Comparison of ENCODE assay signal across 21 cellular contexts in genomic region chr13:38636756-38637155, GRCh38. TPM values are rescaled to one million over a fixed set of nuclear protein-coding genes. Genes with fewer than 3 reads are reported as not detected.
DNase-seq lines count a peak whose midpoint lies in the region; ATAC-seq and TF ChIP-seq lines count a peak whose summit lies in the region.
"Had no signal": no experiment of that assay in that cellular context is flagged by ENCODE, and none has a peak within 500 bp of the region (broad histone marks: within the 10 kb centered on the region; RNA-seq: fewer than 3 reads in every experiment).

No MANE protein-coding gene starts in this region.

- peak overlapping the region; percentile 87 for H3K27ac Mint-ChIP-seq in progenitor cell of endocrine pancreas
- no peak overlapping the region for H3K27ac Mint-ChIP-seq in natural killer cell treated with Interleukin-12 subunit alpha and Interleukin-12 subunit beta and Interleukin-15 and Interleukin-18, amount 100 ng/mL, for 72 hours
- H3K27ac Mint-ChIP-seq: activated CD8-positive, alpha-beta T cell treated with anti-CD3 and anti-CD28 coated beads for 36 hours; activated naive CD8-positive, alpha-beta T cell treated with anti-CD3 and anti-CD28 coated beads, Interleukin-2, amount 10 ng/mL, durations not matched to agents 7 days and 5 days; CD8-positive, alpha-beta T cell; HFFc6 had no signal

- no peak overlapping the region for H3K4me3 ChIP-seq in coronary artery
- H3K4me3 ChIP-seq: esophagus muscularis mucosa had no signal

- peaks cover 50% of the 10 kb centered on the region for H3K4me1 Mint-ChIP-seq in progenitor cell of endocrine pancreas (ENCODE audit: low read depth)
- H3K4me1 Mint-ChIP-seq in natural killer cell treated with Interleukin-12 subunit alpha and Interleukin-12 subunit beta and Interleukin-15 and Interleukin-18, amount 100 ng/mL, for 72 hours (ENCODE audit: low read depth in 2 of 2) = no peaks in the 10 kb centered on the region
- H3K4me1 Mint-ChIP-seq: activated naive CD8-positive, alpha-beta T cell treated with anti-CD3 and anti-CD28 coated beads, Interleukin-2, amount 10 ng/mL, durations not matched to agents 7 days and 5 days had no signal

- no peaks in the 10 kb centered on the region for H3K9me3 Mint-ChIP-seq in progenitor cell of endocrine pancreas (ENCODE audit: low read depth)
- peaks cover 9% of the 10 kb centered on the region for H3K9me3 Mint-ChIP-seq in natural killer cell treated with Interleukin-12 subunit alpha and Interleukin-12 subunit beta and Interleukin-15 and Interleukin-18, amount 100 ng/mL, for 72 hours
- H3K9me3 Mint-ChIP-seq: activated CD8-positive, alpha-beta T cell treated with anti-CD3 and anti-CD28 coated beads for 36 hours; activated naive CD8-positive, alpha-beta T cell treated with anti-CD3 and anti-CD28 coated beads, Interleukin-2, amount 10 ng/mL, durations not matched to agents 7 days and 5 days; CD8-positive, alpha-beta T cell; HFFc6 had no signal

- TF ChIP-seq CTCF in progenitor cell of endocrine pancreas (IDR thresholded peaks at IDR 0.05; ENCODE audit: unreplicated experiment) = no peak
- TF ChIP-seq CTCF in coronary artery (IDR thresholded peaks at IDR 0.05) = no peak

- no peak for ATAC-seq in natural killer cell treated with Interleukin-12 subunit alpha and Interleukin-12 subunit beta and Interleukin-15 and Interleukin-18, amount 100 ng/mL, for 72 hours
- ATAC-seq: activated CD8-positive, alpha-beta T cell treated with anti-CD3 and anti-CD28 coated beads for 36 hours; CD8-positive, alpha-beta T cell; HepG2 had no signal

- peak overlapping the region; percentile 47 for H3K4me3 Mint-ChIP-seq in progenitor cell of endocrine pancreas (ENCODE audit: low read depth)
- no peak overlapping the region for H3K4me3 Mint-ChIP-seq in natural killer cell treated with Interleukin-12 subunit alpha and Interleukin-12 subunit beta and Interleukin-15 and Interleukin-18, amount 100 ng/mL, for 72 hours
- H3K4me3 Mint-ChIP-seq: activated CD8-positive, alpha-beta T cell treated with anti-CD3 and anti-CD28 coated beads for 36 hours; activated naive CD8-positive, alpha-beta T cell treated with anti-CD3 and anti-CD28 coated beads, Interleukin-2, amount 10 ng/mL, durations not matched to agents 7 days and 5 days; CD8-positive, alpha-beta T cell; HFFc6 had no signal

- H3K27me3 Mint-ChIP-seq in progenitor cell of endocrine pancreas = no peaks in the 10 kb centered on the region
- H3K27me3 Mint-ChIP-seq in natural killer cell treated with Interleukin-12 subunit alpha and Interleukin-12 subunit beta and Interleukin-15 and Interleukin-18, amount 100 ng/mL, for 72 hours = no peaks in the 10 kb centered on the region

- peak; percentile 98 for DNase-seq in DMS53 (lab: John Stamatoyannopoulos, UW)
- peak; percentile 77 for DNase-seq in NCI-H345 treated with DMSO at 0.1 percent for 48 hours (lab: John Stamatoyannopoulos, UW; ENCODE audit: unreplicated experiment)
- no peak for DNase-seq in epithelial cell of prostate (ENCODE audit: low read depth, low spot score)
- DNase-seq in progenitor cell of endocrine pancreas (ENCODE audit: low spot score, unreplicated experiment) = peak; percentile 20
- DNase-seq in NK-92 (lab: John Stamatoyannopoulos, UW; ENCODE audit: unreplicated experiment) = no peak
- DNase-seq in natural killer cell treated with Interleukin-12 subunit alpha and Interleukin-12 subunit beta and Interleukin-15 and Interleukin-18, amount 100 ng/mL, for 72 hours (ENCODE audit: low spot score) = no peak
- DNase-seq in coronary artery (ENCODE audit: low spot score) = no peak
- no peak for DNase-seq in OCI-M1 (lab: John Stamatoyannopoulos, UW)
- DNase-seq: activated CD8-positive, alpha-beta T cell treated with anti-CD3 and anti-CD28 coated beads for 36 hours; activated naive CD8-positive, alpha-beta T cell treated with anti-CD3 and anti-CD28 coated beads, Interleukin-2, amount 10 ng/mL, durations not matched to agents 7 days and 5 days; CD8-positive, alpha-beta T cell; HFFc6; mesenchymal stem cell; NCI-H2081 treated with DMSO at 0.1 percent for 48 hours; NK-92 treated with Interleukin-12 subunit alpha and Interleukin-12 subunit beta, amount 100 ng/mL, for 24 hours; stimulated activated CD4-positive, alpha-beta T cell treated with anti-CD3 and anti-CD28 coated beads, Interleukin-15, amount 100 ng/mL, for 24 hours; stimulated activated naive CD4-positive, alpha-beta T cell treated with Interleukin-2 at 50 U/mL for 16 hours; WERI-Rb-1 had no signal

- H3K27ac ChIP-seq in epithelial cell of prostate (peak overlapping the region; percentile 13), coronary artery (no peak overlapping the region)
- H3K27ac ChIP-seq: esophagus muscularis mucosa, WERI-Rb-1 had no signal

- H3K36me3 Mint-ChIP-seq in progenitor cell of endocrine pancreas (ENCODE audit: insufficient read depth) = no peaks in the 10 kb centered on the region
- no peaks in the 10 kb centered on the region for H3K36me3 Mint-ChIP-seq in natural killer cell treated with Interleukin-12 subunit alpha and Interleukin-12 subunit beta and Interleukin-15 and Interleukin-18, amount 100 ng/mL, for 72 hours
- H3K36me3 Mint-ChIP-seq: activated naive CD8-positive, alpha-beta T cell treated with anti-CD3 and anti-CD28 coated beads, Interleukin-2, amount 10 ng/mL, durations not matched to agents 7 days and 5 days; CD8-positive, alpha-beta T cell had no signal

RNA-seq across cellular contexts. Expression of gene FREM2, which starts 50.1 kb away (rescaled TPM):
- 75.3 and 92.8 TPM in 2 replicates for total RNA-seq in progenitor cell of endocrine pancreas
- not detected for total RNA-seq in natural killer cell treated with Interleukin-12 subunit alpha and Interleukin-12 subunit beta and Interleukin-15 and Interleukin-18, amount 100 ng/mL, for 72 hours
- total RNA-seq: activated CD8-positive, alpha-beta T cell treated with anti-CD3 and anti-CD28 coated beads for 36 hours; activated naive CD8-positive, alpha-beta T cell treated with anti-CD3 and anti-CD28 coated beads, Interleukin-2, amount 10 ng/mL, durations not matched to agents 7 days and 5 days; CD8-positive, alpha-beta T cell; HepG2; HFFc6; MCF 10A had no signal

Comparison
In these comparisons a context has a peak if more than half of its experiments do, and no peak if none do; other contexts are left out.
1. DNase-seq: peak in DMS53 (single experiment), NCI-H345 treated with DMSO at 0.1 percent for 48 hours (single experiment) and progenitor cell of endocrine pancreas (single experiment); none in epithelial cell of prostate (single experiment), NK-92 (single experiment), natural killer cell treated with Interleukin-12 subunit alpha and Interleukin-12 subunit beta and Interleukin-15 and Interleukin-18, amount 100 ng/mL, for 72 hours (single experiment), coronary artery (single experiment) and OCI-M1 (single experiment).
2. RNA of gene FREM2, which starts 50.1 kb away (total RNA-seq): 75.3 to 92.8 TPM in progenitor cell of endocrine pancreas; not detected in natural killer cell treated with Interleukin-12 subunit alpha and Interleukin-12 subunit beta and Interleukin-15 and Interleukin-18, amount 100 ng/mL, for 72 hours; every median in the first group is over 10 times any median in the second.